Comparison of ENCODE assay signal across 9 cellular contexts in genomic region chr18:59631583-59632181, GRCh38.
A peak's percentile ranks its signal among the peaks of the same experiment; 100 is the strongest.
DNase-seq lines count a peak whose midpoint lies in the region; ATAC-seq and TF ChIP-seq lines count a peak whose summit lies in the region.
"Had no signal": no experiment of that assay in that cellular context is flagged by ENCODE, and none has a peak within 500 bp of the region (broad histone marks: within the 10 kb centered on the region; RNA-seq: fewer than 3 reads in every experiment).

No MANE protein-coding gene starts in this region.

- no peak overlapping the region for H3K27ac ChIP-seq in esophagus muscularis mucosa (replicated peaks in 1 of 4)

- TF ChIP-seq CTCF in NB4 (IDR thresholded peaks at IDR 0.05; ENCODE audit: low read depth, low read length) (peak; percentile 54), esophagus muscularis mucosa (IDR thresholded peaks at IDR 0.05) (peak; percentile 39 to 64 (median 52))

- no peaks in the 10 kb centered on the region for H3K27me3 ChIP-seq in esophagus muscularis mucosa

- TF ChIP-seq POLR2A in NB4 (IDR thresholded peaks at IDR 0.05; ENCODE audit: extremely low read depth, insufficient read length) (no peak), esophagus muscularis mucosa (IDR thresholded peaks at IDR 0.05; ENCODE audit: low read depth) (no peak)

- intact Hi-C loops in esophagus muscularis mucosa (cut with DNase I): loop anchor here (2.0 to 10.0 kb wide), 3 partner anchors 63 to 193 kb away; partner anchors contain the start of gene CCBE1

- peak; percentile 15 for DNase-seq in NCI-H2196 (lab: John Stamatoyannopoulos, UW; ENCODE audit: unreplicated experiment)
- no peak for DNase-seq in NCI-H2196 treated with DMSO at 0.1 percent for 48 hours (lab: John Stamatoyannopoulos, UW; ENCODE audit: unreplicated experiment)
- peak; percentile 14 for DNase-seq in NB4 (ENCODE audit: low read depth)
- DNase-seq in esophagus muscularis mucosa (ENCODE audit: extremely low spot score): no peak
- DNase-seq in renal cortical epithelial cell (ENCODE audit: low read depth): peak; percentile 31
- DNase-seq in kidney glomerular epithelial cell (lab: John Stamatoyannopoulos, UW): no peak
- no peak for DNase-seq in NCI-H446 treated with DMSO at 0.1 percent for 48 hours (lab: John Stamatoyannopoulos, UW)
- DNase-seq: activated naive CD4-positive, alpha-beta T cell had no signal

- no peak overlapping the region for H3K4me3 ChIP-seq in NB4 (ENCODE audit: low read depth, low read length)
- H3K4me3 ChIP-seq in esophagus muscularis mucosa: no peak overlapping the region

- no peak for ATAC-seq in HG03469 (IDR thresholded peaks at IDR 0.05; ENCODE audit: unreplicated experiment)

- H3K4me1 ChIP-seq in esophagus muscularis mucosa: no peaks in the 10 kb centered on the region

- WGBS in esophagus muscularis mucosa: 81% methylated on average over 1 of the region's 1 CpG

- no peak for TF ChIP-seq EP300 in esophagus muscularis mucosa (IDR thresholded peaks at IDR 0.05)

- H3K9me3 ChIP-seq in esophagus muscularis mucosa: no peaks in the 10 kb centered on the region

- no peaks in the 10 kb centered on the region for H3K36me3 ChIP-seq in esophagus muscularis mucosa

Comparison
In these comparisons a context has a peak if more than half of its experiments do, and no peak if none do; other contexts are left out.
1. DNase-seq: peak in NCI-H2196 (single experiment), NB4 (single experiment) and renal cortical epithelial cell (single experiment); none in NCI-H2196 treated with DMSO at 0.1 percent for 48 hours (single experiment), esophagus muscularis mucosa (single experiment), kidney glomerular epithelial cell (single experiment) and NCI-H446 treated with DMSO at 0.1 percent for 48 hours (single experiment).